ENCODE assay signal across 12 cellular contexts in the genomic region with DNA sequence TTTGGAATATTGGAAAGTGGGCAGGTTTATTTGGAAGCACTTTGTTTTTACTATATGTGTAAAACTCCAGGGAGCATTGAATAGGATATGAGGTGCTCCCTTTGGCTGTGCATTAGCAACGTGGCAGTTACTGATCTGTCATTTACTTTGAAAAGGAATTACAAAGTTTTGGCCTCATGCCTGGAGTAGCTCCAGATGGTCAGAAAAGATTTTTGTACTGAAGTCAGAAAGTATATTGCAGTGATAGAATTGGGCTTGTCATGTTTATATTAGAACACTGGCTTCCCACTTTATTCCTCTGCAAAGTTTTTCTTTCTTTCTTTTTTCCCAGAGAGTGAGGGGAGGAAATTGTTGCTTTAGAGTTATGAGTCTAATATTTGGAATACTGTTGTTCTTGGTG. TPM values are rescaled to one million over a fixed set of nuclear protein-coding genes. Genes with fewer than 3 reads are reported as not detected.
A peak's percentile ranks its signal among the peaks of the same experiment; 100 is the strongest.
DNase-seq lines count a peak whose midpoint lies in the region; ATAC-seq and TF ChIP-seq lines count a peak whose summit lies in the region.
"Had no signal": no experiment of that assay in that cellular context is flagged by ENCODE, and none has a peak within 500 bp of the region (broad histone marks: within the 10 kb centered on the region; RNA-seq: fewer than 3 reads in every experiment).

No MANE protein-coding gene starts in this region.

- peaks cover 25 to 86% of the 10 kb centered on the region in 2 experiments for H3K79me1 ChIP-seq in IMR-90 (ENCODE audit: low read depth in 1 of 2, low read length in 2 of 2)

- H3K27me3 ChIP-seq in A673 (replicated peaks; ENCODE audit: insufficient read depth, low read depth, low read length, poor library complexity) (no peaks in the 10 kb centered on the region), IMR-90 (ENCODE audit: control insufficient read depth, insufficient read depth, low read length) (no peaks in the 10 kb centered on the region), left lung (no peaks in the 10 kb centered on the region), MM.1S (replicated peaks; ENCODE audit: insufficient read depth, low read length) (no peaks in the 10 kb centered on the region)
- H3K27me3 ChIP-seq: cardiac muscle cell had no signal

- ATAC-seq in IMR-90 (ENCODE audit: low read depth) (peak; percentile 49), left lung (no peak)

- H2AK5ac ChIP-seq in IMR-90 (ENCODE audit: low read depth, low read length) = no peak overlapping the region; the same call in 1 of the 2 replicates

- H2BK20ac ChIP-seq in IMR-90 (ENCODE audit: low read depth, low read length) = no peak overlapping the region

- H3K9me1 ChIP-seq in IMR-90 (ENCODE audit: insufficient read depth, low read length) = peaks cover 23% of the 10 kb centered on the region

- H3K56ac ChIP-seq in IMR-90 (ENCODE audit: extremely low read depth, insufficient read depth, low read length) = no peak overlapping the region

- H3K4me1 ChIP-seq in A673 (ENCODE audit: insufficient read depth, low read length, poor library complexity, severe bottlenecking) (peaks cover 52% of the 10 kb centered on the region), IMR-90 (ENCODE audit: control insufficient read depth, insufficient read depth, low read length) (peaks cover 20% of the 10 kb centered on the region), left lung (peaks cover 47 to 98% of the 10 kb centered on the region in 2 donors), MM.1S (ENCODE audit: low read length) (peaks cover 40% of the 10 kb centered on the region)

- no peak overlapping the region for H2AK9ac ChIP-seq in IMR-90 (replicated peaks; ENCODE audit: low read depth, low read length, poor library complexity)

- H4K91ac ChIP-seq in IMR-90 (ENCODE audit: insufficient read depth, low read depth, low read length) = no peak overlapping the region

- H3K4me3 ChIP-seq in A673 (ENCODE audit: low read depth, low read length, poor library complexity, severe bottlenecking) (no peak overlapping the region), IMR-90 (ENCODE audit: insufficient read depth, low read depth, low read length) (no peak overlapping the region), astrocyte of the spinal cord (ENCODE audit: low read depth, low read length) (no peak overlapping the region), left lung (no peak overlapping the region), MM.1S (ENCODE audit: low read length) (no peak overlapping the region)
- H3K4me3 ChIP-seq: cardiac muscle cell, thoracic aorta had no signal

- H3K14ac ChIP-seq in IMR-90 (replicated peaks; ENCODE audit: low read depth, low read length) = peak overlapping the region; percentile 63; the same call in 1 of the 2 replicates

- H3K9me3 ChIP-seq in A673 (ENCODE audit: low read depth, low read length, poor library complexity, severe bottlenecking) = peaks cover 5% of the 10 kb centered on the region
- H3K9me3 ChIP-seq in IMR-90 (ENCODE audit: control insufficient read depth, insufficient read depth, low read length) = no peaks in the 10 kb centered on the region
- H3K9me3 ChIP-seq in left lung = no peaks in the 10 kb centered on the region
- H3K9me3 ChIP-seq in MM.1S (replicated peaks; ENCODE audit: insufficient read depth, low read length) = no peaks in the 10 kb centered on the region
- H3K9me3 ChIP-seq: thoracic aorta had no signal

- TF ChIP-seq POLR2A in IMR-90 (IDR thresholded peaks at IDR 0.05; ENCODE audit: low read depth, low read length) = no peak

- peak overlapping the region; percentile 55; the same call in 1 of the 2 replicates for H3K23ac ChIP-seq in IMR-90 (ENCODE audit: low read depth, low read length)

- 0% methylated on average over 1 of the region's 1 CpG; no CpG with 5 or more reads in 1 of the 2 experiments for WGBS in IMR-90 (ENCODE audit: extremely low coverage in 2 of 2, insufficient read length in 1 of 2), 2 experiments

- intact Hi-C loops in A673 (cut with micrococcal nuclease; ENCODE audit: unreplicated experiment) (no loop called here), IMR-90 (cut with micrococcal nuclease) (no loop called here), left lung (cut with DNase I) (no loop called here)

- peak overlapping the region in 1 of 2 experiments; percentile 69; a peak in 1 of 4 replicates for H4K8ac ChIP-seq in IMR-90 (ENCODE audit: low read depth in 2 of 2, low read length in 2 of 2)

- no peak overlapping the region for H3K18ac ChIP-seq in IMR-90 (ENCODE audit: low read depth, low read length)

- no peak overlapping the region for H2AFZ ChIP-seq in IMR-90 (replicated peaks; ENCODE audit: low read length, poor library complexity)
- no peak overlapping the region for H2AFZ ChIP-seq in MM.1S (ENCODE audit: low read length)

- no peaks in the 10 kb centered on the region for H3K9me2 ChIP-seq in MM.1S (replicated peaks; ENCODE audit: insufficient read depth, low read length)

- no peak overlapping the region for H2BK120ac ChIP-seq in IMR-90 (ENCODE audit: low read depth, low read length)

- H4K20me1 ChIP-seq in IMR-90 (ENCODE audit: insufficient read depth, low read length) (peaks cover 97% of the 10 kb centered on the region), MM.1S (ENCODE audit: insufficient read depth, low read length) (peaks cover 30% of the 10 kb centered on the region)

- H3K79me2 ChIP-seq in MM.1S (ENCODE audit: low read length) = peaks cover 94% of the 10 kb centered on the region

- CTCF ChIA-PET in A673 (lab: Charles Lee) (no interaction called here), IMR-90 (lab: Yijun Ruan, JAX) (interaction anchor here (1.5 kb wide), 1 partner anchor 9 kb away, joined by 4 read pairs; no protein-coding TSS in a partner anchor)

- H3K36me3 ChIP-seq in A673 (ENCODE audit: insufficient read depth, low read length, poor library complexity, severe bottlenecking) (no peaks in the 10 kb centered on the region), IMR-90 (ENCODE audit: control insufficient read depth, insufficient read depth, low read length) (peaks cover 10% of the 10 kb centered on the region), left lung (no peaks in the 10 kb centered on the region), MM.1S (replicated peaks; ENCODE audit: insufficient read depth, low read length) (0 out of 2 replicates have a peak, but pooled peaks cover 6% of the 10 kb centered on the region)
- H3K36me3 ChIP-seq: cardiac muscle cell, thoracic aorta had no signal

- peaks cover 16% of the 10 kb centered on the region for H3F3A ChIP-seq in MM.1S (ENCODE audit: insufficient read depth, low read length)

- no peak for TF ChIP-seq CTCF in A673 (conservative IDR thresholded peaks at IDR 0.05; ENCODE audit: low read depth, low read length)
- no peak for TF ChIP-seq CTCF in IMR-90 (conservative IDR thresholded peaks at IDR 0.05; ENCODE audit: low read depth, low read length)
- TF ChIP-seq CTCF in astrocyte of the spinal cord (IDR thresholded peaks at IDR 0.05; ENCODE audit: low read depth, low read length) = no peak
- no peak for TF ChIP-seq CTCF in left lung (IDR thresholded peaks at IDR 0.05)
- no peak for TF ChIP-seq CTCF in MM.1S (IDR thresholded peaks at IDR 0.05; ENCODE audit: low read length)

- DNase-seq in A673 (ENCODE audit: low spot score) (peak; percentile 75), IMR-90 (peak; percentile 92), astrocyte of the spinal cord (ENCODE audit: low read depth, low spot score) (peak; percentile 84), left lung (no peak), NCI-H128 (lab: John Stamatoyannopoulos, UW; ENCODE audit: unreplicated experiment) (no peak), NCI-H345 (lab: John Stamatoyannopoulos, UW) (no peak), nucleus accumbens (lab: John Stamatoyannopoulos, UW) (no peak), MM.1S (no peak)
- DNase-seq: activated CD4-positive, alpha-beta T cell treated with anti-CD3 and anti-CD28 coated beads, Interleukin-2, amount 50 U/mL, for 1 hour; islet precursor cell had no signal

- no peak overlapping the region for H3K9ac ChIP-seq in IMR-90 (ENCODE audit: low read depth, low read length)
- H3K9ac ChIP-seq in MM.1S (ENCODE audit: low read length) = no peak overlapping the region

- no peak overlapping the region for H4K5ac ChIP-seq in IMR-90 (ENCODE audit: low read depth, low read length)

- H3K4me2 ChIP-seq in IMR-90 (ENCODE audit: low read depth, low read length) (peak overlapping the region; percentile 61; the same call in 1 of the 2 replicates), MM.1S (ENCODE audit: low read depth, low read length) (no peak overlapping the region)

- BruUV-seq in A673 (replicated peaks; lab: Mats Ljungman, UMichigan) (no TSS peak), IMR-90 (replicated peaks; lab: Mats Ljungman, UMichigan) (no TSS peak)

- no peak overlapping the region for H3K4ac ChIP-seq in IMR-90 (ENCODE audit: low read depth, low read length)

- H2BK15ac ChIP-seq in IMR-90 (ENCODE audit: low read depth, low read length) = no peak overlapping the region

- dilution Hi-C loops in IMR-90 (cut with HindIII; ENCODE audit: low sequenced_read_pairs, unreplicated experiment) = no loop called here

- H2BK5ac ChIP-seq in IMR-90 (ENCODE audit: low read depth, low read length, poor library complexity, severe bottlenecking) = peak overlapping the region; percentile 40

- in situ Hi-C loops in IMR-90 (cut with MboI; ENCODE audit: low sequenced_read_pairs) = no loop called here
- in situ Hi-C loops in astrocyte of the spinal cord (cut with HindIII; ENCODE audit: low sequenced_read_pairs) = no loop called here

- peak overlapping the region; percentile 53 for H3K27ac ChIP-seq in A673 (ENCODE audit: low read depth, low read length, poor library complexity, severe bottlenecking)
- H3K27ac ChIP-seq in IMR-90 (ENCODE audit: insufficient read depth, low read length) = no peak overlapping the region
- H3K27ac ChIP-seq in left lung = peak overlapping the region; percentile 41 to 45
- H3K27ac ChIP-seq in MM.1S (ENCODE audit: low read length) = no peak overlapping the region
- H3K27ac ChIP-seq: cardiac muscle cell had no signal

- POLR2A ChIA-PET in A673 (lab: Charles Lee; ENCODE audit: low non-redundant PET) = interaction anchor here (0.6 kb wide), 1 partner anchor 26 kb away, joined by 3 read pairs; the partner anchor contains the start of gene FNDC3B
- POLR2A ChIA-PET in IMR-90 (lab: Charles Lee; ENCODE audit: unreplicated experiment) = no interaction called here

- TF ChIP-seq RAD21 in IMR-90 (IDR thresholded peaks at IDR 0.05; ENCODE audit: low read length) = no peak

TF ChIP-seq in IMR-90, 13 proteins besides CTCF, POLR2A, EP300 and RAD21 (continues in another document):
- TF ChIP-seq MXI1 (IDR thresholded peaks at IDR 0.05; ENCODE audit: borderline replicate concordance, low read depth, low read length) = 0 out of 2 replicates have a peak, but pooled peaks have one; percentile 54

RNA-seq across cellular contexts. Expression of gene FNDC3B, which starts 26.2 kb away (rescaled TPM):
- total RNA-seq in A673 (2021) (43.2 and 50.8 TPM in 2 replicates), IMR-90 (2012; rRNA removed) (128 and 150 TPM in 2 replicates), left lung (100 to 1,000 TPM; 182 to 185 TPM)
- polyA plus RNA-seq in IMR-90 (2012; rRNA removed) = 22.0 and 23.9 TPM in 2 replicates
- polyA plus RNA-seq in IMR-90 (2012; cell fraction: cytosol; rRNA removed) = 10.0 and 11.3 TPM in 2 replicates
- 7.1 and 33.5 TPM in 2 replicates for polyA plus RNA-seq in IMR-90 (2012; cell fraction: nucleus; rRNA removed; ENCODE audit: low replicate concordance)

Comparison
In these comparisons a context has a peak if more than half of its experiments do, and no peak if none do; other contexts are left out.
1. DNase-seq: peak in A673 (single experiment), IMR-90 (single experiment) and astrocyte of the spinal cord (single experiment); none in left lung (0 of 2), NCI-H128 (single experiment), NCI-H345 (single experiment), nucleus accumbens (0 of 56) and MM.1S (single experiment).
2. H3K27ac ChIP-seq: peak in A673 (single experiment) and left lung (2 of 2); none in IMR-90 (single experiment) and MM.1S (single experiment).